Comparison of ENCODE assay signal across 1 cellular context in the genomic region with DNA sequence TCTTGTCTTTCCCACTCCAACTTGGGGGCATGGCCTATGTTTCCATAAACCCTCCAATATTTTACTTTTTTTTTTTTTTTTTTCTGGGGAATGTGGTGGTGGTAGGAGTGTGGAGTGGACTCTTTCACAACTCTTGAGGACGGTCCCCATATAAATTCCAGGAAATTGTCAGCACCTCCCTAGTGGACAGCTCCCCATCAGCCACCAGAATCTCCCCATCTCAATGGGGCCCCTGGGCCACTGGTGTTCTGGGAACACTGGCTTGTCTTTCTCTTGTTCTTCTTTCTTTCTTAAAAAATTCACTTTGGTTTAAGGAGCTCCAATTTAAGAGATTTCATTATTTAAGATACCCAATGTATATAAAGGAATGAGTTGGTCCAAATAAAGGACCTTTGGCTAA.
TF ChIP-seq lines count a peak whose summit lies in the region.

No MANE protein-coding gene starts in this region.

TF ChIP-seq in GM23338, 12 proteins besides CTCF, POLR2A, EP300 and RAD21:
- TF ChIP-seq, protein P1, sequence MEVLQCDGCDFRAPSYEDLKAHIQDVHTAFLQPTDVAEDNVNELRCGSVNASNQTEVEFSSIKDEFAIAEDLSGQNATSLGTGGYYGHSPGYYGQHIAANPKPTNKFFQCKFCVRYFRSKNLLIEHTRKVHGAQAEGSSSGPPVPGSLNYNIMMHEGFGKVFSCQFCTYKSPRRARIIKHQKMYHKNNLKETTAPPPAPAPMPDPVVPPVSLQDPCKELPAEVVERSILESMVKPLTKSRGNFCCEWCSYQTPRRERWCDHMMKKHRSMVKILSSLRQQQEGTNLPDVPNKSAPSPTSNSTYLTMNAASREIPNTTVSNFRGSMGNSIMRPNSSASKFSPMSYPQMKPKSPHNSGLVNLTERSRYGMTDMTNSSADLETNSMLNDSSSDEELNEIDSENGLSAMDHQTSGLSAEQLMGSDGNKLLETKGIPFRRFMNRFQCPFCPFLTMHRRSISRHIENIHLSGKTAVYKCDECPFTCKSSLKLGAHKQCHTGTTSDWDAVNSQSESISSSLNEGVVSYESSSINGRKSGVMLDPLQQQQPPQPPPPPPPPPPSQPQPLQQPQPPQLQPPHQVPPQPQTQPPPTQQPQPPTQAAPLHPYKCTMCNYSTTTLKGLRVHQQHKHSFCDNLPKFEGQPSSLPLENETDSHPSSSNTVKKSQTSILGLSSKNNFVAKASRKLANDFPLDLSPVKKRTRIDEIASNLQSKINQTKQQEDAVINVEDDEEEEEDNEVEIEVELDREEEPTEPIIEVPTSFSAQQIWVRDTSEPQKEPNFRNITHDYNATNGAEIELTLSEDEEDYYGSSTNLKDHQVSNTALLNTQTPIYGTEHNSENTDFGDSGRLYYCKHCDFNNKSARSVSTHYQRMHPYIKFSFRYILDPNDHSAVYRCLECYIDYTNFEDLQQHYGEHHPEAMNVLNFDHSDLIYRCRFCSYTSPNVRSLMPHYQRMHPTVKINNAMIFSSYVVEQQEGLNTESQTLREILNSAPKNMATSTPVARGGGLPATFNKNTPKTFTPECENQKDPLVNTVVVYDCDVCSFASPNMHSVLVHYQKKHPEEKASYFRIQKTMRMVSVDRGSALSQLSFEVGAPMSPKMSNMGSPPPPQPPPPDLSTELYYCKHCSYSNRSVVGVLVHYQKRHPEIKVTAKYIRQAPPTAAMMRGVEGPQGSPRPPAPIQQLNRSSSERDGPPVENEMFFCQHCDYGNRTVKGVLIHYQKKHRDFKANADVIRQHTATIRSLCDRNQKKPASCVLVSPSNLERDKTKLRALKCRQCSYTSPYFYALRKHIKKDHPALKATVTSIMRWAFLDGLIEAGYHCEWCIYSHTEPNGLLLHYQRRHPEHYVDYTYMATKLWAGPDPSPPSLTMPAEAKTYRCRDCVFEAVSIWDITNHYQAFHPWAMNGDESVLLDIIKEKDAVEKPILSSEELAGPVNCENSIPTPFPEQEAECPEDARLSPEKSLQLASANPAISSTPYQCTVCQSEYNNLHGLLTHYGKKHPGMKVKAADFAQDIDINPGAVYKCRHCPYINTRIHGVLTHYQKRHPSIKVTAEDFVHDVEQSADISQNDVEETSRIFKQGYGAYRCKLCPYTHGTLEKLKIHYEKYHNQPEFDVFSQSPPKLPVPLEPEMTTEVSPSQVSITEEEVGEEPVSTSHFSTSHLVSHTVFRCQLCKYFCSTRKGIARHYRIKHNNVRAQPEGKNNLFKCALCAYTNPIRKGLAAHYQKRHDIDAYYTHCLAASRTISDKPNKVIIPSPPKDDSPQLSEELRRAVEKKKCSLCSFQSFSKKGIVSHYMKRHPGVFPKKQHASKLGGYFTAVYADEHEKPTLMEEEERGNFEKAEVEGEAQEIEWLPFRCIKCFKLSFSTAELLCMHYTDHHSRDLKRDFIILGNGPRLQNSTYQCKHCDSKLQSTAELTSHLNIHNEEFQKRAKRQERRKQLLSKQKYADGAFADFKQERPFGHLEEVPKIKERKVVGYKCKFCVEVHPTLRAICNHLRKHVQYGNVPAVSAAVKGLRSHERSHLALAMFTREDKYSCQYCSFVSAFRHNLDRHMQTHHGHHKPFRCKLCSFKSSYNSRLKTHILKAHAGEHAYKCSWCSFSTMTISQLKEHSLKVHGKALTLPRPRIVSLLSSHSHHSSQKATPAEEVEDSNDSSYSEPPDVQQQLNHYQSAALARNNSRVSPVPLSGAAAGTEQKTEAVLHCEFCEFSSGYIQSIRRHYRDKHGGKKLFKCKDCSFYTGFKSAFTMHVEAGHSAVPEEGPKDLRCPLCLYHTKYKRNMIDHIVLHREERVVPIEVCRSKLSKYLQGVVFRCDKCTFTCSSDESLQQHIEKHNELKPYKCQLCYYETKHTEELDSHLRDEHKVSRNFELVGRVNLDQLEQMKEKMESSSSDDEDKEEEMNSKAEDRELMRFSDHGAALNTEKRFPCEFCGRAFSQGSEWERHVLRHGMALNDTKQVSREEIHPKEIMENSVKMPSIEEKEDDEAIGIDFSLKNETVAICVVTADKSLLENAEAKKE (CRISPR knock-in tag; IDR thresholded peaks at IDR 0.05), result 0 out of 2 replicates have a peak, but pooled peaks have one; percentile 30
- TF ChIP-seq, protein P2, sequence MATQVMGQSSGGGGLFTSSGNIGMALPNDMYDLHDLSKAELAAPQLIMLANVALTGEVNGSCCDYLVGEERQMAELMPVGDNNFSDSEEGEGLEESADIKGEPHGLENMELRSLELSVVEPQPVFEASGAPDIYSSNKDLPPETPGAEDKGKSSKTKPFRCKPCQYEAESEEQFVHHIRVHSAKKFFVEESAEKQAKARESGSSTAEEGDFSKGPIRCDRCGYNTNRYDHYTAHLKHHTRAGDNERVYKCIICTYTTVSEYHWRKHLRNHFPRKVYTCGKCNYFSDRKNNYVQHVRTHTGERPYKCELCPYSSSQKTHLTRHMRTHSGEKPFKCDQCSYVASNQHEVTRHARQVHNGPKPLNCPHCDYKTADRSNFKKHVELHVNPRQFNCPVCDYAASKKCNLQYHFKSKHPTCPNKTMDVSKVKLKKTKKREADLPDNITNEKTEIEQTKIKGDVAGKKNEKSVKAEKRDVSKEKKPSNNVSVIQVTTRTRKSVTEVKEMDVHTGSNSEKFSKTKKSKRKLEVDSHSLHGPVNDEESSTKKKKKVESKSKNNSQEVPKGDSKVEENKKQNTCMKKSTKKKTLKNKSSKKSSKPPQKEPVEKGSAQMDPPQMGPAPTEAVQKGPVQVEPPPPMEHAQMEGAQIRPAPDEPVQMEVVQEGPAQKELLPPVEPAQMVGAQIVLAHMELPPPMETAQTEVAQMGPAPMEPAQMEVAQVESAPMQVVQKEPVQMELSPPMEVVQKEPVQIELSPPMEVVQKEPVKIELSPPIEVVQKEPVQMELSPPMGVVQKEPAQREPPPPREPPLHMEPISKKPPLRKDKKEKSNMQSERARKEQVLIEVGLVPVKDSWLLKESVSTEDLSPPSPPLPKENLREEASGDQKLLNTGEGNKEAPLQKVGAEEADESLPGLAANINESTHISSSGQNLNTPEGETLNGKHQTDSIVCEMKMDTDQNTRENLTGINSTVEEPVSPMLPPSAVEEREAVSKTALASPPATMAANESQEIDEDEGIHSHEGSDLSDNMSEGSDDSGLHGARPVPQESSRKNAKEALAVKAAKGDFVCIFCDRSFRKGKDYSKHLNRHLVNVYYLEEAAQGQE (IDR thresholded peaks at IDR 0.05; ENCODE audit: unreplicated experiment), result peak; percentile 84
- no peak for TF ChIP-seq NANOG (IDR thresholded peaks at IDR 0.05; ENCODE audit: borderline replicate concordance)
